ENCODE assay signal across 1 cellular context in genomic region chr13:26221721-26222522, GRCh38.
TF ChIP-seq lines count a peak whose summit lies in the region.

TSS of gene RNF6 (minus strand) at chr13:26222314. CDS start at chr13:26219649, 2,665 bp downstream.

TF ChIP-seq in HepG2, 621 proteins besides CTCF, POLR2A, EP300 and RAD21 (continued from another document and continues in another):
- TF ChIP-seq SNAPC4 (CRISPR knock-in tag; IDR thresholded peaks at IDR 0.05) (peak; percentile 79; the same call in 1 of the 2 replicates), ARNT2 (CRISPR knock-in tag; IDR thresholded peaks at IDR 0.05; ENCODE audit: low read depth) (no peak; the same call in 1 of the 2 replicates), HNRNPLL (IDR thresholded peaks at IDR 0.05; ENCODE audit: low read depth, low read length, poor library complexity, severe bottlenecking) (peak; percentile 84), NRL (CRISPR knock-in tag; IDR thresholded peaks at IDR 0.05; ENCODE audit: borderline replicate concordance) (peak; percentile 63), CENPX (CRISPR knock-in tag; IDR thresholded peaks at IDR 0.05) (no peak), PATZ1 (CRISPR knock-in tag; IDR thresholded peaks at IDR 0.05) (no peak), HMGXB3 (CRISPR knock-in tag; IDR thresholded peaks at IDR 0.05; ENCODE audit: borderline replicate concordance) (0 out of 2 replicates have a peak, but pooled peaks have one; percentile 27), IRF1 (CRISPR knock-in tag; IDR thresholded peaks at IDR 0.05; ENCODE audit: low read depth) (no peak), ZFYVE20 (CRISPR knock-in tag; IDR thresholded peaks at IDR 0.05; ENCODE audit: borderline replicate concordance, low read depth) (no peak), ZNF724P (CRISPR knock-in tag; IDR thresholded peaks at IDR 0.05; ENCODE audit: borderline replicate concordance) (peak; percentile 88; the same call in 1 of the 2 replicates), ZNF350 (CRISPR knock-in tag; IDR thresholded peaks at IDR 0.05; ENCODE audit: borderline replicate concordance, low read depth) (peak; percentile 87), PCBP1 (IDR thresholded peaks at IDR 0.05; ENCODE audit: borderline replicate concordance, low read depth, low read length) (peak; percentile 82; the same call in 1 of the 2 replicates), ZNF850 (CRISPR knock-in tag; conservative IDR thresholded peaks at IDR 0.05) (no peak), ZNF510 (CRISPR knock-in tag; IDR thresholded peaks at IDR 0.05; ENCODE audit: low read depth) (0 out of 2 replicates have a peak, but pooled peaks have one; percentile 69), ZHX2 (IDR thresholded peaks at IDR 0.05; ENCODE audit: low read depth) (peak; percentile 67), ZHX2 (CRISPR knock-in tag; IDR thresholded peaks at IDR 0.05; ENCODE audit: borderline replicate concordance) (0 out of 2 replicates have a peak, but pooled peaks have one; percentile 75), U2AF1 (optimal IDR thresholded peaks at IDR 0.05; ENCODE audit: low read depth, low read length) (no peak), ESRRA (CRISPR knock-in tag; IDR thresholded peaks at IDR 0.05; ENCODE audit: low read depth) (no peak; the same call in 1 of the 2 replicates), ZNF235 (CRISPR knock-in tag; IDR thresholded peaks at IDR 0.05; ENCODE audit: borderline replicate concordance) (0 out of 2 replicates have a peak, but pooled peaks have one; percentile 90), MAX (IDR thresholded peaks at IDR 0.05) (peak; percentile 74), KDM5A (IDR thresholded peaks at IDR 0.05; ENCODE audit: borderline replicate concordance, low read length) (peak; percentile 96), DDIT3 (CRISPR knock-in tag; IDR thresholded peaks at IDR 0.05) (no peak), ZNF530 (CRISPR knock-in tag; IDR thresholded peaks at IDR 0.05; ENCODE audit: low read depth) (no peak), LCORL (IDR thresholded peaks at IDR 0.05) (no peak), LCORL (CRISPR knock-in tag; IDR thresholded peaks at IDR 0.05) (peak; percentile 83), KDM1A (CRISPR knock-in tag; IDR thresholded peaks at IDR 0.05) (no peak), ZNF281 (CRISPR knock-in tag; IDR thresholded peaks at IDR 0.05; ENCODE audit: borderline replicate concordance) (peak; percentile 30; the same call in 1 of the 2 replicates), ZNF335 (CRISPR knock-in tag; IDR thresholded peaks at IDR 0.05) (no peak), FOSL2 (CRISPR knock-in tag; IDR thresholded peaks at IDR 0.05) (peak; percentile 39; the same call in 1 of the 2 replicates)
